In the genomic region with DNA sequence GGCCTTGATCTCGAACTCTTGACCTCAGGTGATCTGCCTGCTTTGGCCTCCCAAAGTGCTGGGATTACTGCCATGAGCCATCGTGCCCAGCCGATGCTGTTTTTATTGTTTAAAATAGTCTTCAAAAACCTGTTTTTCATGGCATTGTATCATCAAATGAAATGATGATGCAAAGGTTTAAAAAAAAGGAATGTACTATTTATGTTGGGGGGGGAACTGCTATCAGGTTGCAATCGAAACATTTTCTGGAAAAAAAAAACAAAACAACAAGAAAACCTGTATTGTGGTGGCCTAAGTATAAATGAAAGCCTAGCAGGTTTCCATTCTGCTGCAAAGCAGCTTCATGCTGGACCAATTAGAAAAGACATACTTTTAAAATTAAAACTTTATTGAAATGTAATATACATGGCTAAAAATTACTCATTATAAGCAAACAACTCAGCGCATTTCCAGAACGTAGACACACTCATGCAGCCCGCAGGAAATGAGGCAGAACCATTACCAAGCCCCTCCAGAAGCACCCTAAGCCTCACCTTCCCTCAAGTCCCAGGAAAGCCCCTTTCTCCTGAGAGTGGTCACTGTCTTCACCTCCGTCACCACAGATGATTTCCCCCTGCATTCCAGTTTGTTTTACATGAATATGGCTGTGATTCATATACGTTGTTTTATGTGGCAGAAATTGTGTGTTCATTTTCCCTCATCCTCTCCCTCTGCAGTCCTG, we compare ENCODE assay signal across 2 cellular contexts.
TF ChIP-seq lines count a peak whose summit lies in the region.

No MANE protein-coding gene starts in this region.

TF ChIP-seq in GM23338, 12 proteins besides CTCF, POLR2A, EP300 and RAD21 (continues in another document):
- TF ChIP-seq EZH2 (IDR thresholded peaks at IDR 0.05; ENCODE audit: low read depth, unreplicated experiment) (no peak), NANOG (IDR thresholded peaks at IDR 0.05; ENCODE audit: borderline replicate concordance) (no peak), CREB1 (CRISPR knock-in tag; IDR thresholded peaks at IDR 0.05; ENCODE audit: low read depth) (no peak), ZNF331 (CRISPR knock-in tag; IDR thresholded peaks at IDR 0.05; ENCODE audit: low read depth) (no peak), STAT1 (IDR thresholded peaks at IDR 0.05; ENCODE audit: unreplicated experiment) (no peak), JUNB (IDR thresholded peaks at IDR 0.05; ENCODE audit: unreplicated experiment) (no peak), EZH2phosphoT487 (IDR thresholded peaks at IDR 0.05; ENCODE audit: unreplicated experiment) (no peak), ZNF114 (CRISPR knock-in tag; IDR thresholded peaks at IDR 0.05) (no peak)
- TF ChIP-seq, protein P1, sequence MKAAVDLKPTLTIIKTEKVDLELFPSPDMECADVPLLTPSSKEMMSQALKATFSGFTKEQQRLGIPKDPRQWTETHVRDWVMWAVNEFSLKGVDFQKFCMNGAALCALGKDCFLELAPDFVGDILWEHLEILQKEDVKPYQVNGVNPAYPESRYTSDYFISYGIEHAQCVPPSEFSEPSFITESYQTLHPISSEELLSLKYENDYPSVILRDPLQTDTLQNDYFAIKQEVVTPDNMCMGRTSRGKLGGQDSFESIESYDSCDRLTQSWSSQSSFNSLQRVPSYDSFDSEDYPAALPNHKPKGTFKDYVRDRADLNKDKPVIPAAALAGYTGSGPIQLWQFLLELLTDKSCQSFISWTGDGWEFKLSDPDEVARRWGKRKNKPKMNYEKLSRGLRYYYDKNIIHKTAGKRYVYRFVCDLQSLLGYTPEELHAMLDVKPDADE (IDR thresholded peaks at IDR 0.05), result no peak
- TF ChIP-seq, protein P2, sequence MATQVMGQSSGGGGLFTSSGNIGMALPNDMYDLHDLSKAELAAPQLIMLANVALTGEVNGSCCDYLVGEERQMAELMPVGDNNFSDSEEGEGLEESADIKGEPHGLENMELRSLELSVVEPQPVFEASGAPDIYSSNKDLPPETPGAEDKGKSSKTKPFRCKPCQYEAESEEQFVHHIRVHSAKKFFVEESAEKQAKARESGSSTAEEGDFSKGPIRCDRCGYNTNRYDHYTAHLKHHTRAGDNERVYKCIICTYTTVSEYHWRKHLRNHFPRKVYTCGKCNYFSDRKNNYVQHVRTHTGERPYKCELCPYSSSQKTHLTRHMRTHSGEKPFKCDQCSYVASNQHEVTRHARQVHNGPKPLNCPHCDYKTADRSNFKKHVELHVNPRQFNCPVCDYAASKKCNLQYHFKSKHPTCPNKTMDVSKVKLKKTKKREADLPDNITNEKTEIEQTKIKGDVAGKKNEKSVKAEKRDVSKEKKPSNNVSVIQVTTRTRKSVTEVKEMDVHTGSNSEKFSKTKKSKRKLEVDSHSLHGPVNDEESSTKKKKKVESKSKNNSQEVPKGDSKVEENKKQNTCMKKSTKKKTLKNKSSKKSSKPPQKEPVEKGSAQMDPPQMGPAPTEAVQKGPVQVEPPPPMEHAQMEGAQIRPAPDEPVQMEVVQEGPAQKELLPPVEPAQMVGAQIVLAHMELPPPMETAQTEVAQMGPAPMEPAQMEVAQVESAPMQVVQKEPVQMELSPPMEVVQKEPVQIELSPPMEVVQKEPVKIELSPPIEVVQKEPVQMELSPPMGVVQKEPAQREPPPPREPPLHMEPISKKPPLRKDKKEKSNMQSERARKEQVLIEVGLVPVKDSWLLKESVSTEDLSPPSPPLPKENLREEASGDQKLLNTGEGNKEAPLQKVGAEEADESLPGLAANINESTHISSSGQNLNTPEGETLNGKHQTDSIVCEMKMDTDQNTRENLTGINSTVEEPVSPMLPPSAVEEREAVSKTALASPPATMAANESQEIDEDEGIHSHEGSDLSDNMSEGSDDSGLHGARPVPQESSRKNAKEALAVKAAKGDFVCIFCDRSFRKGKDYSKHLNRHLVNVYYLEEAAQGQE (IDR thresholded peaks at IDR 0.05; ENCODE audit: unreplicated experiment), result no peak

TF ChIP-seq in GM12878, 131 proteins besides CTCF, POLR2A, EP300 and RAD21 (continues in another document):
- TF ChIP-seq, protein P3, sequence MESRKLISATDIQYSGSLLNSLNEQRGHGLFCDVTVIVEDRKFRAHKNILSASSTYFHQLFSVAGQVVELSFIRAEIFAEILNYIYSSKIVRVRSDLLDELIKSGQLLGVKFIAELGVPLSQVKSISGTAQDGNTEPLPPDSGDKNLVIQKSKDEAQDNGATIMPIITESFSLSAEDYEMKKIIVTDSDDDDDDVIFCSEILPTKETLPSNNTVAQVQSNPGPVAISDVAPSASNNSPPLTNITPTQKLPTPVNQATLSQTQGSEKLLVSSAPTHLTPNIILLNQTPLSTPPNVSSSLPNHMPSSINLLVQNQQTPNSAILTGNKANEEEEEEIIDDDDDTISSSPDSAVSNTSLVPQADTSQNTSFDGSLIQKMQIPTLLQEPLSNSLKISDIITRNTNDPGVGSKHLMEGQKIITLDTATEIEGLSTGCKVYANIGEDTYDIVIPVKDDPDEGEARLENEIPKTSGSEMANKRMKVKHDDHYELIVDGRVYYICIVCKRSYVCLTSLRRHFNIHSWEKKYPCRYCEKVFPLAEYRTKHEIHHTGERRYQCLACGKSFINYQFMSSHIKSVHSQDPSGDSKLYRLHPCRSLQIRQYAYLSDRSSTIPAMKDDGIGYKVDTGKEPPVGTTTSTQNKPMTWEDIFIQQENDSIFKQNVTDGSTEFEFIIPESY (IDR thresholded peaks at IDR 0.05), result no peak
- TF ChIP-seq, protein P4, sequence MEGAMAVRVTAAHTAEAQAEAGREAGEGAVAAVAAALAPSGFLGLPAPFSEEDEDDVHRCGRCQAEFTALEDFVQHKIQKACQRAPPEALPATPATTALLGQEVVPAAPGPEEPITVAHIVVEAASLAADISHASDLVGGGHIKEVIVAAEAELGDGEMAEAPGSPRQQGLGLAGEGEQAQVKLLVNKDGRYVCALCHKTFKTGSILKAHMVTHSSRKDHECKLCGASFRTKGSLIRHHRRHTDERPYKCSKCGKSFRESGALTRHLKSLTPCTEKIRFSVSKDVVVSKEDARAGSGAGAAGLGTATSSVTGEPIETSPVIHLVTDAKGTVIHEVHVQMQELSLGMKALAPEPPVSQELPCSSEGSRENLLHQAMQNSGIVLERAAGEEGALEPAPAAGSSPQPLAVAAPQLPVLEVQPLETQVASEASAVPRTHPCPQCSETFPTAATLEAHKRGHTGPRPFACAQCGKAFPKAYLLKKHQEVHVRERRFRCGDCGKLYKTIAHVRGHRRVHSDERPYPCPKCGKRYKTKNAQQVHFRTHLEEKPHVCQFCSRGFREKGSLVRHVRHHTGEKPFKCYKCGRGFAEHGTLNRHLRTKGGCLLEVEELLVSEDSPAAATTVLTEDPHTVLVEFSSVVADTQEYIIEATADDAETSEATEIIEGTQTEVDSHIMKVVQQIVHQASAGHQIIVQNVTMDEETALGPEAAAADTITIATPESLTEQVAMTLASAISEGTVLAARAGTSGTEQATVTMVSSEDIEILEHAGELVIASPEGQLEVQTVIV (IDR thresholded peaks at IDR 0.05; ENCODE audit: borderline replicate concordance, partially characterized antibody), result no peak
- no peak for TF ChIP-seq ETV6 (conservative IDR thresholded peaks at IDR 0.05 in 1 of 2, IDR thresholded peaks at IDR 0.05 in 1 of 2; ENCODE audit: borderline replicate concordance in 1 of 2, low read depth in 1 of 2)
- 0 out of 2 replicates have a peak, but pooled peaks have one; percentile 21 for TF ChIP-seq CREB1 (IDR thresholded peaks at IDR 0.05; ENCODE audit: low read depth)
- no peak for TF ChIP-seq STAT1 (conservative IDR thresholded peaks at IDR 0.05)
- TF ChIP-seq MTA3 (IDR thresholded peaks at IDR 0.05; ENCODE audit: borderline replicate concordance, low read length), result no peak
- no peak for TF ChIP-seq CHD4 (IDR thresholded peaks at IDR 0.05)
- TF ChIP-seq NR2F1 (conservative IDR thresholded peaks at IDR 0.05), result no peak
- no peak for TF ChIP-seq RELA (IDR thresholded peaks at IDR 0.05; ENCODE audit: borderline replicate concordance, partially characterized antibody)
- no peak for TF ChIP-seq FOXK2 (IDR thresholded peaks at IDR 0.05)
- TF ChIP-seq, protein P5, sequence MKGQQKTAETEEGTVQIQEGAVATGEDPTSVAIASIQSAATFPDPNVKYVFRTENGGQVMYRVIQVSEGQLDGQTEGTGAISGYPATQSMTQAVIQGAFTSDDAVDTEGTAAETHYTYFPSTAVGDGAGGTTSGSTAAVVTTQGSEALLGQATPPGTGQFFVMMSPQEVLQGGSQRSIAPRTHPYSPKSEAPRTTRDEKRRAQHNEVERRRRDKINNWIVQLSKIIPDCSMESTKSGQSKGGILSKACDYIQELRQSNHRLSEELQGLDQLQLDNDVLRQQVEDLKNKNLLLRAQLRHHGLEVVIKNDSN (IDR thresholded peaks at IDR 0.05; ENCODE audit: borderline replicate concordance, extremely low read length, insufficient read depth, low read depth, low read length), result no peak
- TF ChIP-seq RAD51 (IDR thresholded peaks at IDR 0.05), result no peak
- no peak for TF ChIP-seq MEF2B (IDR thresholded peaks at IDR 0.05; ENCODE audit: partially characterized antibody, poor library complexity, severe bottlenecking)
- TF ChIP-seq FOS (IDR thresholded peaks at IDR 0.05; ENCODE audit: borderline replicate concordance, extremely low read depth, insufficient read length), result no peak
- TF ChIP-seq EZH2 (IDR thresholded peaks at IDR 0.05; ENCODE audit: borderline replicate concordance, control insufficient read depth, low read depth, low read length), result no peak
- TF ChIP-seq HDAC6 (IDR thresholded peaks at IDR 0.05; ENCODE audit: unreplicated experiment), result no peak
- no peak for TF ChIP-seq MYC (IDR thresholded peaks at IDR 0.05; ENCODE audit: insufficient read depth, insufficient read length, insufficient replicate concordance, low read length, severe bottlenecking)
- TF ChIP-seq, protein P6, sequence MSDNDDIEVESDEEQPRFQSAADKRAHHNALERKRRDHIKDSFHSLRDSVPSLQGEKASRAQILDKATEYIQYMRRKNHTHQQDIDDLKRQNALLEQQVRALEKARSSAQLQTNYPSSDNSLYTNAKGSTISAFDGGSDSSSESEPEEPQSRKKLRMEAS (IDR thresholded peaks at IDR 0.05; ENCODE audit: low read depth, low read length), result no peak
- TF ChIP-seq MTA2 (IDR thresholded peaks at IDR 0.05; ENCODE audit: low read depth), result peak; percentile 27; the same call in 1 of the 2 replicates
- TF ChIP-seq, protein P7, sequence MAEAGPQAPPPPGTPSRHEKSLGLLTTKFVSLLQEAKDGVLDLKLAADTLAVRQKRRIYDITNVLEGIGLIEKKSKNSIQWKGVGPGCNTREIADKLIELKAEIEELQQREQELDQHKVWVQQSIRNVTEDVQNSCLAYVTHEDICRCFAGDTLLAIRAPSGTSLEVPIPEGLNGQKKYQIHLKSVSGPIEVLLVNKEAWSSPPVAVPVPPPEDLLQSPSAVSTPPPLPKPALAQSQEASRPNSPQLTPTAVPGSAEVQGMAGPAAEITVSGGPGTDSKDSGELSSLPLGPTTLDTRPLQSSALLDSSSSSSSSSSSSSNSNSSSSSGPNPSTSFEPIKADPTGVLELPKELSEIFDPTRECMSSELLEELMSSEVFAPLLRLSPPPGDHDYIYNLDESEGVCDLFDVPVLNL (IDR thresholded peaks at IDR 0.05; ENCODE audit: low read depth, low read length), result no peak
- no peak for TF ChIP-seq SIX5 (IDR thresholded peaks at IDR 0.05; ENCODE audit: low read depth, low read length, severe bottlenecking)
- TF ChIP-seq YBX1 (IDR thresholded peaks at IDR 0.05), result no peak
- no peak for TF ChIP-seq ESRRA (IDR thresholded peaks at IDR 0.05; ENCODE audit: low read length)
- TF ChIP-seq RCOR1 (conservative IDR thresholded peaks at IDR 0.05; ENCODE audit: low read depth, low read length), result no peak
- TF ChIP-seq, protein P8, sequence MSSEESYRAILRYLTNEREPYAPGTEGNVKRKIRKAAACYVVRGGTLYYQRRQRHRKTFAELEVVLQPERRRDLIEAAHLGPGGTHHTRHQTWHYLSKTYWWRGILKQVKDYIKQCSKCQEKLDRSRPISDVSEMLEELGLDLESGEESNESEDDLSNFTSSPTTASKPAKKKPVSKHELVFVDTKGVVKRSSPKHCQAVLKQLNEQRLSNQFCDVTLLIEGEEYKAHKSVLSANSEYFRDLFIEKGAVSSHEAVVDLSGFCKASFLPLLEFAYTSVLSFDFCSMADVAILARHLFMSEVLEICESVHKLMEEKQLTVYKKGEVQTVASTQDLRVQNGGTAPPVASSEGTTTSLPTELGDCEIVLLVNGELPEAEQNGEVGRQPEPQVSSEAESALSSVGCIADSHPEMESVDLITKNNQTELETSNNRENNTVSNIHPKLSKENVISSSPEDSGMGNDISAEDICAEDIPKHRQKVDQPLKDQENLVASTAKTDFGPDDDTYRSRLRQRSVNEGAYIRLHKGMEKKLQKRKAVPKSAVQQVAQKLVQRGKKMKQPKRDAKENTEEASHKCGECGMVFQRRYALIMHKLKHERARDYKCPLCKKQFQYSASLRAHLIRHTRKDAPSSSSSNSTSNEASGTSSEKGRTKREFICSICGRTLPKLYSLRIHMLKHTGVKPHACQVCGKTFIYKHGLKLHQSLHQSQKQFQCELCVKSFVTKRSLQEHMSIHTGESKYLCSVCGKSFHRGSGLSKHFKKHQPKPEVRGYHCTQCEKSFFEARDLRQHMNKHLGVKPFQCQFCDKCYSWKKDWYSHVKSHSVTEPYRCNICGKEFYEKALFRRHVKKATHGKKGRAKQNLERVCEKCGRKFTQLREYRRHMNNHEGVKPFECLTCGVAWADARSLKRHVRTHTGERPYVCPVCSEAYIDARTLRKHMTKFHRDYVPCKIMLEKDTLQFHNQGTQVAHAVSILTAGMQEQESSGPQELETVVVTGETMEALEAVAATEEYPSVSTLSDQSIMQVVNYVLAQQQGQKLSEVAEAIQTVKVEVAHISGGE (CRISPR knock-in tag; IDR thresholded peaks at IDR 0.05), result no peak
- TF ChIP-seq, protein P9, sequence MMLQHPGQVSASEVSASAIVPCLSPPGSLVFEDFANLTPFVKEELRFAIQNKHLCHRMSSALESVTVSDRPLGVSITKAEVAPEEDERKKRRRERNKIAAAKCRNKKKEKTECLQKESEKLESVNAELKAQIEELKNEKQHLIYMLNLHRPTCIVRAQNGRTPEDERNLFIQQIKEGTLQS (IDR thresholded peaks at IDR 0.05; ENCODE audit: borderline replicate concordance, extremely low read depth, low read depth, low read length), result no peak
- no peak for TF ChIP-seq CBFB (IDR thresholded peaks at IDR 0.05; ENCODE audit: low read depth)
- no peak for TF ChIP-seq YY1 (IDR thresholded peaks at IDR 0.05; ENCODE audit: low read depth, low read length)
- no peak for TF ChIP-seq BMI1 (IDR thresholded peaks at IDR 0.05; ENCODE audit: borderline replicate concordance)
- TF ChIP-seq, protein P2 (IDR thresholded peaks at IDR 0.05; ENCODE audit: low read depth, low read length), result no peak
